In genomic region chr17:68013385-68013784, GRCh38 we compare ENCODE assay signal across 20 cellular contexts.
"Had no signal": no experiment of that assay in that cellular context is flagged by ENCODE, and none has a peak within 500 bp of the region (broad histone marks: within the 10 kb centered on the region; RNA-seq: fewer than 3 reads in every experiment).

No MANE protein-coding gene starts in this region.

- H3K27ac ChIP-seq: HL-60, RWPE1 had no signal

- H3K9me3 ChIP-seq: MG63, SK-N-SH had no signal

- DNase-seq: KBM-7, MG63, NCI-H1092 treated with DMSO at 0.1 percent for 48 hours, NCI-H1436, NCI-H187, NCI-H2029, NCI-H2081 treated with DMSO at 0.1 percent for 48 hours, NCI-H2171, NCI-H226, NCI-H446, NCI-H510A, NCI-H524 treated with DMSO at 0.1 percent for 48 hours, NCI-H69, NCI-H774, PC-3, SHP77, SK-N-SH had no signal

- ATAC-seq: Panc1, PC-3 had no signal

- H3K36me3 ChIP-seq: MG63 had no signal

- H3K4me3 ChIP-seq: MG63 had no signal
